In genomic region chr14:68274722-68275121, GRCh38 we compare ENCODE assay signal across 20 cellular contexts.
DNase-seq lines count a peak whose midpoint lies in the region; ATAC-seq and TF ChIP-seq lines count a peak whose summit lies in the region.
"Had no signal": no experiment of that assay in that cellular context is flagged by ENCODE, and none has a peak within 500 bp of the region (broad histone marks: within the 10 kb centered on the region; RNA-seq: fewer than 3 reads in every experiment).

No MANE protein-coding gene starts in this region.

- H3K36me3 ChIP-seq in liver (ENCODE audit: control insufficient read depth in 4 of 4, insufficient read depth in 3 of 4, low read depth in 1 of 4, low read length in 3 of 4): no peaks in the 10 kb centered on the region
- H3K36me3 ChIP-seq in right lobe of liver: no peaks in the 10 kb centered on the region
- no peaks in the 10 kb centered on the region for H3K36me3 ChIP-seq in PC-3 (ENCODE audit: low read depth, low read length)
- no peaks in the 10 kb centered on the region for H3K36me3 ChIP-seq in heart right ventricle
- no peaks in the 10 kb centered on the region for H3K36me3 ChIP-seq in endodermal cell (ENCODE audit: control insufficient read depth, insufficient read depth, low read length)
- H3K36me3 ChIP-seq: SJSA1, thoracic aorta had no signal

- H3K4me3 Mint-ChIP-seq in chondrocyte (ENCODE audit: unreplicated experiment) (no peak overlapping the region), endodermal cell (no peak overlapping the region)
- H3K4me3 Mint-ChIP-seq: activated CD4-positive, alpha-beta T cell treated with anti-CD3 and anti-CD28 coated beads for 36 hours; CD14-positive monocyte; H9 had no signal

- CTCF ChIA-PET in PC-3 (lab: Charles Lee): no interaction called here

- H3K27ac ChIP-seq in liver (ENCODE audit: low read depth in 1 of 2, low read length in 2 of 2) (no peak overlapping the region), right lobe of liver (no peak overlapping the region), PC-3 (ENCODE audit: low read length) (no peak overlapping the region), heart right ventricle (no peak overlapping the region), endodermal cell (ENCODE audit: low read depth, low read length) (no peak overlapping the region)
- H3K27ac ChIP-seq: hepatocyte, SJSA1, thoracic aorta had no signal

- no peak overlapping the region for H3K4me2 ChIP-seq in PC-3 (ENCODE audit: low read length)
- H3K4me2 ChIP-seq: hepatocyte had no signal

- H3K4me1 Mint-ChIP-seq in chondrocyte (ENCODE audit: low read depth) (peaks cover 15% of the 10 kb centered on the region), endodermal cell (peaks cover 14% of the 10 kb centered on the region)

- no peak for TF ChIP-seq POLR2A in right lobe of liver (IDR thresholded peaks at IDR 0.05)

- H3K9ac ChIP-seq in liver (ENCODE audit: low read depth in 1 of 2, low read length in 2 of 2) (no peak overlapping the region), PC-3 (ENCODE audit: low read length) (no peak overlapping the region), endodermal cell (ENCODE audit: extremely low read depth, low read length, poor library complexity, severe bottlenecking) (no peak overlapping the region)

- H3K9me3 ChIP-seq in liver (ENCODE audit: control insufficient read depth in 4 of 4, low read length in 3 of 4) (no peaks in the 10 kb centered on the region), right lobe of liver (no peaks in the 10 kb centered on the region), PC-3 (ENCODE audit: low read length) (no peaks in the 10 kb centered on the region), heart right ventricle (no peaks in the 10 kb centered on the region), endodermal cell (ENCODE audit: control insufficient read depth, low read length) (no peaks in the 10 kb centered on the region)
- H3K9me3 ChIP-seq: SJSA1, thoracic aorta had no signal

- H3K9me3 Mint-ChIP-seq in chondrocyte (ENCODE audit: low read depth) (no peaks in the 10 kb centered on the region), endodermal cell (no peaks in the 10 kb centered on the region)
- H3K9me3 Mint-ChIP-seq: H9 had no signal

- 88% methylated on average over 2 of the region's 2 CpGs for WGBS in liver
- WGBS in right lobe of liver (ENCODE audit: insufficient coverage, low coverage, low lambda C conversion rate, missing lambda C conversion rate): 65% methylated on average over 2 of the region's 2 CpGs
- 94% methylated on average over 2 of the region's 2 CpGs for WGBS in heart right ventricle, 2 donors
- WGBS in endodermal cell (ENCODE audit: insufficient coverage in 1 of 2, insufficient read length in 1 of 2), 2 experiments: 86% methylated on average over 1 to 2 of the region's 2 CpGs

- POLR2A ChIA-PET in PC-3 (lab: Charles Lee; ENCODE audit: unreplicated experiment): interaction anchor here (0.6 kb wide), 1 partner anchor 335 kb away, joined by 3 read pairs; no protein-coding TSS in a partner anchor

- intact Hi-C loops in right lobe of liver (cut with DNase I) (no loop called here), PC-3 (cut with micrococcal nuclease) (no loop called here), heart right ventricle (cut with DNase I) (no loop called here)

- no peaks in the 10 kb centered on the region for H3K27me3 Mint-ChIP-seq in chondrocyte (ENCODE audit: low read depth)
- no peaks in the 10 kb centered on the region for H3K27me3 Mint-ChIP-seq in endodermal cell (ENCODE audit: insufficient read depth)
- H3K27me3 Mint-ChIP-seq: activated CD4-positive, alpha-beta T cell treated with anti-CD3 and anti-CD28 coated beads for 36 hours; progenitor cell of endocrine pancreas had no signal

- TF ChIP-seq CTCF in liver (IDR thresholded peaks at IDR 0.05; ENCODE audit: low read depth, low read length, missing input control): no peak
- peak in 2 of 4 donors; percentile 7 to 10 for TF ChIP-seq CTCF in right lobe of liver (IDR thresholded peaks at IDR 0.05)
- peak; percentile 58 for TF ChIP-seq CTCF in PC-3 (conservative IDR thresholded peaks at IDR 0.05; ENCODE audit: low read depth, low read length)
- TF ChIP-seq CTCF in chondrocyte (IDR thresholded peaks at IDR 0.05): peak; percentile 37
- TF ChIP-seq CTCF in heart right ventricle (IDR thresholded peaks at IDR 0.05): no peak
- TF ChIP-seq CTCF in endodermal cell (conservative IDR thresholded peaks at IDR 0.05): no peak

- H3K27ac Mint-ChIP-seq in chondrocyte (ENCODE audit: unreplicated experiment): no peak overlapping the region
- H3K27ac Mint-ChIP-seq in endodermal cell: no peak overlapping the region
- H3K27ac Mint-ChIP-seq: H9, progenitor cell of endocrine pancreas had no signal

- H4K20me1 ChIP-seq in PC-3 (ENCODE audit: low read length): no peaks in the 10 kb centered on the region

- no TSS peak for BruUV-seq in PC-3 (replicated peaks; lab: Mats Ljungman, UMichigan)

- H2AFZ ChIP-seq in PC-3 (ENCODE audit: low read length): no peak overlapping the region
- H2AFZ ChIP-seq: hepatocyte had no signal

- H3K36me3 Mint-ChIP-seq in chondrocyte (ENCODE audit: low read depth) (no peaks in the 10 kb centered on the region), endodermal cell (ENCODE audit: low read depth) (no peaks in the 10 kb centered on the region)

- H3F3A ChIP-seq in PC-3 (ENCODE audit: low read length, unreplicated experiment): no peaks in the 10 kb centered on the region

- no peak for ATAC-seq in right lobe of liver
- peak; percentile 31 for ATAC-seq in PC-3
- no peak for ATAC-seq in heart right ventricle
- ATAC-seq in GM18519 (IDR thresholded peaks at IDR 0.05; ENCODE audit: low FRiP score, unreplicated experiment): no peak

- H3K4me3 ChIP-seq in liver (ENCODE audit: low read depth in 1 of 3, low read length in 3 of 3): no peak overlapping the region
- H3K4me3 ChIP-seq in right lobe of liver: no peak overlapping the region
- H3K4me3 ChIP-seq in PC-3 (ENCODE audit: low read length): no peak overlapping the region
- H3K4me3 ChIP-seq in heart right ventricle: no peak overlapping the region
- H3K4me3 ChIP-seq in endodermal cell (ENCODE audit: low read length): no peak overlapping the region
- H3K4me3 ChIP-seq: hepatocyte, SJSA1, thoracic aorta had no signal

- H3K27me3 ChIP-seq in liver (ENCODE audit: control insufficient read depth in 4 of 4, insufficient read depth in 4 of 4, low read length in 3 of 4): no peaks in the 10 kb centered on the region
- H3K27me3 ChIP-seq in right lobe of liver: no peaks in the 10 kb centered on the region
- H3K27me3 ChIP-seq in PC-3 (ENCODE audit: low read length): no peaks in the 10 kb centered on the region
- no peaks in the 10 kb centered on the region for H3K27me3 ChIP-seq in heart right ventricle
- H3K27me3 ChIP-seq in endodermal cell (ENCODE audit: control insufficient read depth, insufficient read depth, low read length, poor library complexity, severe bottlenecking): no peaks in the 10 kb centered on the region
- H3K27me3 ChIP-seq: hepatocyte, SJSA1 had no signal

- peak; percentile 7 to 8 for TF ChIP-seq RAD21 in liver (IDR thresholded peaks at IDR 0.05)

- H3K9me2 ChIP-seq in PC-3 (replicated peaks; ENCODE audit: low read length): no peaks in the 10 kb centered on the region

- no peaks in the 10 kb centered on the region for H3K79me2 ChIP-seq in PC-3 (ENCODE audit: low read length)
- H3K79me2 ChIP-seq: hepatocyte had no signal

- peaks cover 0 to 14% (median 7%) of the 10 kb centered on the region in 4 donors for H3K4me1 ChIP-seq in liver (ENCODE audit: control insufficient read depth in 4 of 4, insufficient read depth in 4 of 4, low read length in 3 of 4)
- H3K4me1 ChIP-seq in right lobe of liver: peaks cover 0 to 17% (median 3%) of the 10 kb centered on the region in 4 donors
- H3K4me1 ChIP-seq in PC-3 (ENCODE audit: insufficient read depth, low read length): peaks cover 14% of the 10 kb centered on the region
- H3K4me1 ChIP-seq in heart right ventricle: peaks cover 0 to 44% (median 6%) of the 10 kb centered on the region in 9 donors
- no peaks in the 10 kb centered on the region for H3K4me1 ChIP-seq in endodermal cell (ENCODE audit: control insufficient read depth, insufficient read depth, low read length)

- DNase-seq in right lobe of liver (no peak), PC-3 (peak; percentile 15), chondrocyte (ENCODE audit: low spot score) (no peak), heart right ventricle (no peak), GM03348 (ENCODE audit: low spot score) (no peak), endodermal cell (no peak)
- DNase-seq: DMS79 treated with DMSO at 0.1 percent for 48 hours, H9, IMR-90, NCI-H2029, NCI-H510A treated with DMSO at 0.1 percent for 48 hours, T-helper 9 cell had no signal

TF ChIP-seq in liver, 16 proteins besides CTCF, POLR2A, EP300 and RAD21 (continues in another document):
- TF ChIP-seq, protein P1, sequence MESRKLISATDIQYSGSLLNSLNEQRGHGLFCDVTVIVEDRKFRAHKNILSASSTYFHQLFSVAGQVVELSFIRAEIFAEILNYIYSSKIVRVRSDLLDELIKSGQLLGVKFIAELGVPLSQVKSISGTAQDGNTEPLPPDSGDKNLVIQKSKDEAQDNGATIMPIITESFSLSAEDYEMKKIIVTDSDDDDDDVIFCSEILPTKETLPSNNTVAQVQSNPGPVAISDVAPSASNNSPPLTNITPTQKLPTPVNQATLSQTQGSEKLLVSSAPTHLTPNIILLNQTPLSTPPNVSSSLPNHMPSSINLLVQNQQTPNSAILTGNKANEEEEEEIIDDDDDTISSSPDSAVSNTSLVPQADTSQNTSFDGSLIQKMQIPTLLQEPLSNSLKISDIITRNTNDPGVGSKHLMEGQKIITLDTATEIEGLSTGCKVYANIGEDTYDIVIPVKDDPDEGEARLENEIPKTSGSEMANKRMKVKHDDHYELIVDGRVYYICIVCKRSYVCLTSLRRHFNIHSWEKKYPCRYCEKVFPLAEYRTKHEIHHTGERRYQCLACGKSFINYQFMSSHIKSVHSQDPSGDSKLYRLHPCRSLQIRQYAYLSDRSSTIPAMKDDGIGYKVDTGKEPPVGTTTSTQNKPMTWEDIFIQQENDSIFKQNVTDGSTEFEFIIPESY (IDR thresholded peaks at IDR 0.05): no peak
- TF ChIP-seq, protein P2, sequence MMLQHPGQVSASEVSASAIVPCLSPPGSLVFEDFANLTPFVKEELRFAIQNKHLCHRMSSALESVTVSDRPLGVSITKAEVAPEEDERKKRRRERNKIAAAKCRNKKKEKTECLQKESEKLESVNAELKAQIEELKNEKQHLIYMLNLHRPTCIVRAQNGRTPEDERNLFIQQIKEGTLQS (IDR thresholded peaks at IDR 0.05): no peak
- TF ChIP-seq JUND (IDR thresholded peaks at IDR 0.05) (no peak), EGR1 (IDR thresholded peaks at IDR 0.05; ENCODE audit: low read depth in 2 of 2) (no peak), SP1 (IDR thresholded peaks at IDR 0.05) (no peak), YY1 (IDR thresholded peaks at IDR 0.05) (no peak), GABPA (IDR thresholded peaks at IDR 0.05 in 1 of 2, conservative IDR thresholded peaks at IDR 0.05 in 1 of 2) (no peak)

Comparison
In these comparisons a context has a peak if more than half of its experiments do, and no peak if none do; other contexts are left out.
1. CTCF ChIP-seq: peak in PC-3 (single experiment) and chondrocyte (single experiment); none in liver (single experiment), heart right ventricle (0 of 9) and endodermal cell (single experiment).